In genomic region chr6:151773382-151773781, GRCh38 we compare ENCODE assay signal across 31 cellular contexts. TPM values are rescaled to one million over a fixed set of nuclear protein-coding genes. Genes with fewer than 3 reads are reported as not detected.
"Had no signal": no experiment of that assay in that cellular context is flagged by ENCODE, and none has a peak within 500 bp of the region (broad histone marks: within the 10 kb centered on the region; RNA-seq: fewer than 3 reads in every experiment).

No MANE protein-coding gene starts in this region.

- H3K9me3 ChIP-seq: ascending aorta, esophagus squamous epithelium, gastroesophageal sphincter, neutrophil, pancreas, psoas muscle, stomach, thyroid gland, upper lobe of left lung, vagina had no signal

- ATAC-seq: activated T-cell treated with anti-CD3 and anti-CD28 coated beads, Interleukin-2, amount 50 U/mL, for 72 hours; gastroesophageal sphincter; left cardiac atrium; left ventricle myocardium superior; pancreas; psoas muscle; stimulated activated naive B cell treated with anti-CD40 and anti-IgM and Interleukin-4, amounts not matched to agents 10 μg/mL and 1 μg/mL and 100 μg/mL, for 72 hours had no signal

- H3K4me3 ChIP-seq: ascending aorta, esophagus squamous epithelium, gastroesophageal sphincter, hepatocyte, pancreas, psoas muscle, stomach, thyroid gland, upper lobe of left lung, vagina had no signal

- H3K9me3 Mint-ChIP-seq: activated B cell treated with CpG ODN at 0.5 μM for 24 hours; activated T-cell treated with anti-CD3 and anti-CD28 coated beads, Interleukin-2, amount 50 U/mL, for 72 hours; nephron; stimulated activated naive B cell treated with anti-CD40 and anti-IgM and Interleukin-4, amounts not matched to agents 10 μg/mL and 1 μg/mL and 100 μg/mL, for 72 hours; T-helper 2 cell treated with Interferon-gamma antibody and Interleukin-4, amounts not matched to agents 5 μg/mL and 100 μg/mL, for 36 hours had no signal

- H3K4me1 ChIP-seq: ascending aorta, esophagus squamous epithelium, gastroesophageal sphincter, pancreas, psoas muscle, stomach, thyroid gland, upper lobe of left lung, vagina had no signal

- H3K27me3 ChIP-seq: ascending aorta, brain microvascular endothelial cell, esophagus squamous epithelium, gastroesophageal sphincter, hepatocyte, neutrophil, stomach, thyroid gland, upper lobe of left lung, vagina had no signal

- H3K27ac Mint-ChIP-seq: activated B cell treated with CpG ODN at 0.5 μM for 24 hours; activated naive CD8-positive, alpha-beta T cell; activated T-cell treated with anti-CD3 and anti-CD28 coated beads, Interleukin-2, amount 50 U/mL, for 72 hours; stimulated activated naive B cell treated with anti-CD40 and anti-IgM and Interleukin-4, amounts not matched to agents 10 μg/mL and 1 μg/mL and 100 μg/mL, for 72 hours; T-helper 2 cell treated with Interferon-gamma antibody and Interleukin-4, amounts not matched to agents 5 μg/mL and 100 μg/mL, for 36 hours had no signal

- H2AFZ ChIP-seq: hepatocyte had no signal

- H3K36me3 ChIP-seq: ascending aorta, brain microvascular endothelial cell, esophagus squamous epithelium, gastroesophageal sphincter, neutrophil, pancreas, stomach, thyroid gland, upper lobe of left lung, vagina had no signal

- H3K27ac ChIP-seq: ascending aorta, brain microvascular endothelial cell, epithelial cell of prostate, esophagus squamous epithelium, gastroesophageal sphincter, hepatocyte, neutrophil, pancreas, psoas muscle, stomach, thyroid gland, upper lobe of left lung, vagina had no signal

- DNase-seq: activated B cell treated with CpG ODN at 0.5 μM for 24 hours; activated CD4-positive, alpha-beta T cell treated with anti-CD3 and anti-CD28 coated beads, Interleukin-2, amount 50 U/mL, for 4 hours; activated effector memory CD4-positive, alpha-beta T cell treated with Interleukin-2 at 50 U/mL for 16 hours; activated naive CD4-positive, alpha-beta T cell treated with Interleukin-2 at 50 U/mL for 16 hours; activated T-cell treated with anti-CD3 and anti-CD28 coated beads for 4 hours; activated T-cell treated with anti-CD3 and anti-CD28 coated beads, Interleukin-2, amount 50 U/mL, for 72 hours; brain microvascular endothelial cell; caudate nucleus; cortex of kidney; esophagus squamous epithelium; left cardiac atrium; left ventricle myocardium superior; pancreas; psoas muscle; stimulated activated CD4-positive, alpha-beta T cell treated with anti-CD3 and anti-CD28 coated beads, Interleukin-15, amount 100 ng/mL, for 24 hours; stimulated activated CD4-positive, alpha-beta T cell treated with anti-CD3 and anti-CD28 coated beads, Interleukin-2, amount 100 ng/mL, for 24 hours; stimulated activated naive B cell treated with anti-CD40 and anti-IgM and Interleukin-4, amounts not matched to agents 10 μg/mL and 1 μg/mL and 100 μg/mL, for 72 hours; stomach; T-helper 1 cell; thyroid gland; upper lobe of left lung had no signal

- H3K27me3 Mint-ChIP-seq: activated B cell treated with CpG ODN at 0.5 μM for 24 hours had no signal

- H3K79me2 ChIP-seq: hepatocyte had no signal

- H3K36me3 Mint-ChIP-seq: activated naive CD8-positive, alpha-beta T cell; stimulated activated naive B cell treated with anti-CD40 and anti-IgM and Interleukin-4, amounts not matched to agents 10 μg/mL and 1 μg/mL and 100 μg/mL, for 72 hours had no signal

- H3K4me2 ChIP-seq: hepatocyte had no signal

- H3K4me1 Mint-ChIP-seq: activated B cell treated with CpG ODN at 0.5 μM for 24 hours had no signal

- H3K4me3 Mint-ChIP-seq: activated B cell treated with CpG ODN at 0.5 μM for 24 hours; activated naive CD8-positive, alpha-beta T cell; activated T-cell treated with anti-CD3 and anti-CD28 coated beads, Interleukin-2, amount 50 U/mL, for 72 hours; nephron; stimulated activated naive B cell treated with anti-CD40 and anti-IgM and Interleukin-4, amounts not matched to agents 10 μg/mL and 1 μg/mL and 100 μg/mL, for 72 hours; T-helper 2 cell treated with Interferon-gamma antibody and Interleukin-4, amounts not matched to agents 5 μg/mL and 100 μg/mL, for 36 hours had no signal

RNA-seq across cellular contexts. Expression of gene ESR1, which starts 34.1 kb away (rescaled TPM):
- total RNA-seq: chondrocyte had no signal
- polyA plus RNA-seq: hepatocyte had no signal
